Comparison of ENCODE assay signal across 1 cellular context in the genomic region with DNA sequence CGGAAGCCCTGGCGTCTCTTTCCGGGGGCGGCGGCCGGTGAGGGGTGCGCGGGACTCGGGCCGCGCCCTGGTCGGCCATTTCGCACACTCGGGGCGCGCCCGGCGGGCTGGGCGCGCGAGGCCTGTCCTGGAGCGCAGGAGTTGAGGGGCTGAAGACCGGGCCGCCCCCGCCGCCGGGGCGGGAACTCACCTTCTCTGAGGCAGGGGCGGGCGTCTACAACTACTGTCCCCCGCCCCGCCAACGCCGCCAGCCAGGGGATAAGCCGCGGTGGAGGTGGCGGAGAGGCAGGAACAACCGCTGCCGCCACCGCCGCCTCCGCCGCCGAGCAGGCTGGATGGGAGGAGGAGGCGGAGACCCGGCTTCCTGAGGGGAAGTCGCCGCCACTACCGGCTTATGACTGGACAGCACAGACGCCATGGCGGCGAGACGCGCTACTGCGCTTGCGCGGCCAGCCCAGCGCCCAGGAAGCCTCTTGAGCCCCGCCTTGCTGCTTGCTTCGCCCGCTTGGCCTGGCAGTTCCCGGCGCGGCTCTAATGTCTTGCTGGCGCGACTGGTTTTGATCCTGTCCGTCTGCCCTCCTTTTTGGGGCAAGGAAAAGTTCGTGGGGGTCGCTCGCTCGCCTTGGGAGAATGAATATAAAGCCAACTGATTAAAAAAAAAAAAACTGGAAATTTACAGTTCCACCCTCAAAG.
TF ChIP-seq lines count a peak whose summit lies in the region.

Gene KRCC1, minus strand, starts transcription at position 348 of the 693 bp plus-strand sequence. CDS start 27,220 bp downstream, outside the sequence.

TF ChIP-seq in HepG2, 621 proteins besides CTCF, POLR2A, EP300 and RAD21 (continued from another document):
- TF ChIP-seq ZBTB10 (CRISPR knock-in tag; IDR thresholded peaks at IDR 0.05; ENCODE audit: borderline replicate concordance) (peak; percentile 75; the same call in 1 of the 2 replicates), HES4 (CRISPR knock-in tag; IDR thresholded peaks at IDR 0.05; ENCODE audit: borderline replicate concordance) (peak; percentile 78), ZNF550 (CRISPR knock-in tag; IDR thresholded peaks at IDR 0.05; ENCODE audit: borderline replicate concordance) (peak; percentile 69; the same call in 1 of the 2 replicates), MIXL1 (CRISPR knock-in tag; IDR thresholded peaks at IDR 0.05) (no peak), SNAPC5 (CRISPR knock-in tag; IDR thresholded peaks at IDR 0.05; ENCODE audit: borderline replicate concordance) (peak; percentile 21; the same call in 1 of the 2 replicates), TFE3 (CRISPR knock-in tag; IDR thresholded peaks at IDR 0.05) (no peak), ZNF546 (CRISPR knock-in tag; conservative IDR thresholded peaks at IDR 0.05) (peak; percentile 75; the same call in 1 of the 2 replicates), ZNF430 (CRISPR knock-in tag; IDR thresholded peaks at IDR 0.05) (peak; percentile 80), NFIC (IDR thresholded peaks at IDR 0.05; ENCODE audit: low read length) (no peak; the same call in 1 of the 2 replicates), HOXA5 (CRISPR knock-in tag; IDR thresholded peaks at IDR 0.05) (peak; percentile 87), DMAP1 (CRISPR knock-in tag; IDR thresholded peaks at IDR 0.05) (peak; percentile 95; the same call in 1 of the 2 replicates), RARG (CRISPR knock-in tag; IDR thresholded peaks at IDR 0.05; ENCODE audit: low read depth) (no peak), SP5 (CRISPR knock-in tag; IDR thresholded peaks at IDR 0.05; ENCODE audit: borderline replicate concordance, low read depth) (peak; percentile 83), ZNF761 (CRISPR knock-in tag; conservative IDR thresholded peaks at IDR 0.05) (peak; percentile 83; the same call in 1 of the 2 replicates), ELF1 (CRISPR knock-in tag; IDR thresholded peaks at IDR 0.05) (peak; percentile 84), SALL1 (CRISPR knock-in tag; IDR thresholded peaks at IDR 0.05) (peak; percentile 83), ZNF101 (CRISPR knock-in tag; IDR thresholded peaks at IDR 0.05; ENCODE audit: borderline replicate concordance, low read depth) (peak; percentile 83; the same call in 1 of the 2 replicates), NAIF1 (CRISPR knock-in tag; IDR thresholded peaks at IDR 0.05; ENCODE audit: borderline replicate concordance) (peak; percentile 28; the same call in 1 of the 2 replicates), MEIS2 (CRISPR knock-in tag; IDR thresholded peaks at IDR 0.05) (peak; percentile 81), NCOA1 (CRISPR knock-in tag; IDR thresholded peaks at IDR 0.05) (no peak), ZNF121 (CRISPR knock-in tag; IDR thresholded peaks at IDR 0.05) (peak; percentile 74; the same call in 1 of the 2 replicates), ZNF556 (CRISPR knock-in tag; IDR thresholded peaks at IDR 0.05; ENCODE audit: borderline replicate concordance) (peak; percentile 95), ZNF234 (CRISPR knock-in tag; conservative IDR thresholded peaks at IDR 0.05) (peak; percentile 58; the same call in 1 of the 2 replicates), ZNF225 (CRISPR knock-in tag; IDR thresholded peaks at IDR 0.05) (peak; percentile 83; the same call in 1 of the 2 replicates), ZNF616 (CRISPR knock-in tag; IDR thresholded peaks at IDR 0.05; ENCODE audit: low read depth) (no peak; the same call in 1 of the 2 replicates), MIER2 (CRISPR knock-in tag; IDR thresholded peaks at IDR 0.05) (no peak)
- TF ChIP-seq, protein P1, sequence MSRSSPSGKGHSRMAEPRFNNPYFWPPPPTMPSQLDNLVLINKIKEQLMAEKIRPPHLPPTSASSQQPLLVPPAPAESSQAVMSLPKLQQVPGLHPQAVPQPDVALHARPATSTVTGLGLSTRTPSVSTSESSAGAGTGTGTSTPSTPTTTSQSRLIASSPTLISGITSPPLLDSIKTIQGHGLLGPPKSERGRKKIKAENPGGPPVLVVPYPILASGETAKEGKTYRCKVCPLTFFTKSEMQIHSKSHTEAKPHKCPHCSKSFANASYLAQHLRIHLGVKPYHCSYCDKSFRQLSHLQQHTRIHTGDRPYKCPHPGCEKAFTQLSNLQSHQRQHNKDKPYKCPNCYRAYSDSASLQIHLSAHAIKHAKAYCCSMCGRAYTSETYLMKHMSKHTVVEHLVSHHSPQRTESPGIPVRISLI (CRISPR knock-in tag; IDR thresholded peaks at IDR 0.05; ENCODE audit: borderline replicate concordance): peak; percentile 44; the same call in 1 of the 2 replicates
- TF ChIP-seq, protein P2, sequence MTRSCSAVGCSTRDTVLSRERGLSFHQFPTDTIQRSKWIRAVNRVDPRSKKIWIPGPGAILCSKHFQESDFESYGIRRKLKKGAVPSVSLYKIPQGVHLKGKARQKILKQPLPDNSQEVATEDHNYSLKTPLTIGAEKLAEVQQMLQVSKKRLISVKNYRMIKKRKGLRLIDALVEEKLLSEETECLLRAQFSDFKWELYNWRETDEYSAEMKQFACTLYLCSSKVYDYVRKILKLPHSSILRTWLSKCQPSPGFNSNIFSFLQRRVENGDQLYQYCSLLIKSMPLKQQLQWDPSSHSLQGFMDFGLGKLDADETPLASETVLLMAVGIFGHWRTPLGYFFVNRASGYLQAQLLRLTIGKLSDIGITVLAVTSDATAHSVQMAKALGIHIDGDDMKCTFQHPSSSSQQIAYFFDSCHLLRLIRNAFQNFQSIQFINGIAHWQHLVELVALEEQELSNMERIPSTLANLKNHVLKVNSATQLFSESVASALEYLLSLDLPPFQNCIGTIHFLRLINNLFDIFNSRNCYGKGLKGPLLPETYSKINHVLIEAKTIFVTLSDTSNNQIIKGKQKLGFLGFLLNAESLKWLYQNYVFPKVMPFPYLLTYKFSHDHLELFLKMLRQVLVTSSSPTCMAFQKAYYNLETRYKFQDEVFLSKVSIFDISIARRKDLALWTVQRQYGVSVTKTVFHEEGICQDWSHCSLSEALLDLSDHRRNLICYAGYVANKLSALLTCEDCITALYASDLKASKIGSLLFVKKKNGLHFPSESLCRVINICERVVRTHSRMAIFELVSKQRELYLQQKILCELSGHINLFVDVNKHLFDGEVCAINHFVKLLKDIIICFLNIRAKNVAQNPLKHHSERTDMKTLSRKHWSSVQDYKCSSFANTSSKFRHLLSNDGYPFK (CRISPR knock-in tag; IDR thresholded peaks at IDR 0.05; ENCODE audit: borderline replicate concordance): peak; percentile 72
- TF ChIP-seq, protein P3, sequence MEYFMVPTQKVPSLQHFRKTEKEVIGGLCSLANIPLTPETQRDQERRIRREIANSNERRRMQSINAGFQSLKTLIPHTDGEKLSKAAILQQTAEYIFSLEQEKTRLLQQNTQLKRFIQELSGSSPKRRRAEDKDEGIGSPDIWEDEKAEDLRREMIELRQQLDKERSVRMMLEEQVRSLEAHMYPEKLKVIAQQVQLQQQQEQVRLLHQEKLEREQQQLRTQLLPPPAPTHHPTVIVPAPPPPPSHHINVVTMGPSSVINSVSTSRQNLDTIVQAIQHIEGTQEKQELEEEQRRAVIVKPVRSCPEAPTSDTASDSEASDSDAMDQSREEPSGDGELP (IDR thresholded peaks at IDR 0.05; ENCODE audit: borderline replicate concordance, low read depth): peak; percentile 40; the same call in 1 of the 2 replicates
- TF ChIP-seq, protein P4, sequence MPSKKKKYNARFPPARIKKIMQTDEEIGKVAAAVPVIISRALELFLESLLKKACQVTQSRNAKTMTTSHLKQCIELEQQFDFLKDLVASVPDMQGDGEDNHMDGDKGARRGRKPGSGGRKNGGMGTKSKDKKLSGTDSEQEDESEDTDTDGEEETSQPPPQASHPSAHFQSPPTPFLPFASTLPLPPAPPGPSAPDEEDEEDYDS (CRISPR knock-in tag; IDR thresholded peaks at IDR 0.05): peak; percentile 99
- TF ChIP-seq, protein P5, sequence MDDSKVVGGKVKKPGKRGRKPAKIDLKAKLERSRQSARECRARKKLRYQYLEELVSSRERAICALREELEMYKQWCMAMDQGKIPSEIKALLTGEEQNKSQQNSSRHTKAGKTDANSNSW (CRISPR knock-in tag; IDR thresholded peaks at IDR 0.05; ENCODE audit: borderline replicate concordance): peak; percentile 89; the same call in 1 of the 2 replicates
- TF ChIP-seq, protein P6, sequence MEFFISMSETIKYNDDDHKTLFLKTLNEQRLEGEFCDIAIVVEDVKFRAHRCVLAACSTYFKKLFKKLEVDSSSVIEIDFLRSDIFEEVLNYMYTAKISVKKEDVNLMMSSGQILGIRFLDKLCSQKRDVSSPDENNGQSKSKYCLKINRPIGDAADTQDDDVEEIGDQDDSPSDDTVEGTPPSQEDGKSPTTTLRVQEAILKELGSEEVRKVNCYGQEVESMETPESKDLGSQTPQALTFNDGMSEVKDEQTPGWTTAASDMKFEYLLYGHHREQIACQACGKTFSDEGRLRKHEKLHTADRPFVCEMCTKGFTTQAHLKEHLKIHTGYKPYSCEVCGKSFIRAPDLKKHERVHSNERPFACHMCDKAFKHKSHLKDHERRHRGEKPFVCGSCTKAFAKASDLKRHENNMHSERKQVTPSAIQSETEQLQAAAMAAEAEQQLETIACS (CRISPR knock-in tag; IDR thresholded peaks at IDR 0.05): no peak; the same call in 1 of the 2 replicates
